ENCODE assay signal across 16 cellular contexts in genomic region chr11:15505155-15505554, GRCh38.
DNase-seq lines count a peak whose midpoint lies in the region; TF ChIP-seq lines count a peak whose summit lies in the region.
"Had no signal": no experiment of that assay in that cellular context is flagged by ENCODE, and none has a peak within 500 bp of the region (broad histone marks: within the 10 kb centered on the region; RNA-seq: fewer than 3 reads in every experiment).

No MANE protein-coding gene starts in this region.

- H3K27me3 ChIP-seq in osteoblast (ENCODE audit: insufficient read depth, low read length), result no peaks in the 10 kb centered on the region
- H3K27me3 ChIP-seq: BLaER1 treated with 17β-estradiol and CSF1 and Interleukin-3, amounts not matched to agents 10 nM and 100 nM had no signal

- H3K4me2 ChIP-seq in osteoblast (ENCODE audit: insufficient read depth, low read length), result no peak overlapping the region
- H3K4me2 ChIP-seq: BLaER1 treated with 17β-estradiol and CSF1 and Interleukin-3, amounts not matched to agents 10 nM and 100 nM had no signal

- TF ChIP-seq CTCF in fibroblast of villous mesenchyme (IDR thresholded peaks at IDR 0.05; ENCODE audit: insufficient read depth, low read depth, low read length) (no peak), osteoblast (IDR thresholded peaks at IDR 0.05; ENCODE audit: extremely low read depth, low read depth, low read length) (no peak)

- no peak overlapping the region for H3K27ac ChIP-seq in osteoblast (ENCODE audit: low read depth, low read length)
- H3K27ac ChIP-seq: BLaER1 treated with 17β-estradiol and CSF1 and Interleukin-3, amounts not matched to agents 10 nM and 100 nM; C4-2B had no signal

- H3K36me3 ChIP-seq in osteoblast (ENCODE audit: insufficient read depth, low read length), result no peaks in the 10 kb centered on the region
- H3K36me3 ChIP-seq: BLaER1 treated with 17β-estradiol and CSF1 and Interleukin-3, amounts not matched to agents 10 nM and 100 nM had no signal

- DNase-seq in fibroblast of villous mesenchyme (ENCODE audit: low read depth) (peak; percentile 57), osteoblast (ENCODE audit: insufficient read length, low spot score, missing footprints) (peak; percentile 60), AG08396 (ENCODE audit: low spot score) (no peak), NCI-H1930 (lab: John Stamatoyannopoulos, UW) (no peak)
- DNase-seq in activated CD4-positive, alpha-beta T cell treated with anti-CD3 and anti-CD28 coated beads for 1 hour, result no peak
- DNase-seq: 8988T; ACHN; AML-193; Caco-2; Calu3; CD4-positive, alpha-beta T cell; CD8-positive, alpha-beta T cell; DMS79 treated with DMSO at 0.1 percent for 48 hours; GF-D8 had no signal

- no peaks in the 10 kb centered on the region for H4K20me1 ChIP-seq in osteoblast (ENCODE audit: insufficient read depth, low read length)
- H4K20me1 ChIP-seq: BLaER1 treated with 17β-estradiol and CSF1 and Interleukin-3, amounts not matched to agents 10 nM and 100 nM had no signal

- no peaks in the 10 kb centered on the region for H3K9me3 ChIP-seq in osteoblast (ENCODE audit: low read depth, low read length)
- H3K9me3 ChIP-seq: BLaER1 treated with 17β-estradiol and CSF1 and Interleukin-3, amounts not matched to agents 10 nM and 100 nM; Caco-2 had no signal

- no peaks in the 10 kb centered on the region for H3K79me2 ChIP-seq in osteoblast (ENCODE audit: insufficient read depth, low read length)

- H3K4me3 ChIP-seq in fibroblast of villous mesenchyme (ENCODE audit: low read depth, low read length) (no peak overlapping the region), osteoblast (ENCODE audit: insufficient read depth, low read length) (no peak overlapping the region)
- H3K4me3 ChIP-seq: BLaER1 treated with 17β-estradiol and CSF1 and Interleukin-3, amounts not matched to agents 10 nM and 100 nM had no signal

- H3K4me1 ChIP-seq in osteoblast (ENCODE audit: insufficient read depth, low read length), result no peaks in the 10 kb centered on the region

- H2AFZ ChIP-seq in osteoblast (ENCODE audit: low read length), result no peak overlapping the region

Comparison
In these comparisons a context has a peak if more than half of its experiments do, and no peak if none do; other contexts are left out.
1. DNase-seq: peak in fibroblast of villous mesenchyme (single experiment) and osteoblast (single experiment); none in AG08396 (single experiment), activated CD4-positive, alpha-beta T cell treated with anti-CD3 and anti-CD28 coated beads for 1 hour (single experiment) and NCI-H1930 (0 of 2).